In the genomic region with DNA sequence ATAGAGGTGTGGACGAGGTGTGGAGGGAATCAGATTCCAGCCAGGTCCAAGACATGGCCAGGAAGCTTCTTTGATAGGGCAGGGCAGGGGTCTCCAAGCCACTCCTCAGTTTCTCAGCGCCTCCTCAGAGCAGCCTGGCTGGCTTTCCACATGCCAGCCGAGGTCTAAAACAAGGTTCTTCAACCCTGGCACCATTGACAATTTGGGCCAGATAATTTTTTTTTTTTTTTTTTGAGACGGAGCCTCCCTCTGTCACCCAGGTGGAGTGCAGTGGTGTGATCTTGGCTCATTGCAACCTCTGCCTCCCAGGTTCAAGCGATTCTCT, we compare ENCODE assay signal across 15 cellular contexts. TPM values are rescaled to one million over a fixed set of nuclear protein-coding genes. Genes with fewer than 3 reads are reported as not detected.
DNase-seq lines count a peak whose midpoint lies in the region; ATAC-seq, FAIRE-seq and TF ChIP-seq lines count a peak whose summit lies in the region.
"Had no signal": no experiment of that assay in that cellular context is flagged by ENCODE, and none has a peak within 500 bp of the region (broad histone marks: within the 10 kb centered on the region; RNA-seq: fewer than 3 reads in every experiment).

No MANE protein-coding gene starts in this region.

- no peak overlapping the region for H3K4me3 ChIP-seq in KMS-11 (IDR thresholded peaks at IDR 0.05; ENCODE audit: insufficient read depth, low read depth, low read length)
- no peak overlapping the region for H3K4me3 ChIP-seq in mesodermal cell (ENCODE audit: extremely low read depth, insufficient read depth, low read length, poor library complexity, severe bottlenecking)
- H3K4me3 ChIP-seq in smooth muscle cell = no peak overlapping the region

- TF ChIP-seq POLR2A in H54 (IDR thresholded peaks at IDR 0.05; ENCODE audit: low read depth, low read length) = no peak

- no peak overlapping the region; the same call in 1 of the 2 replicates for H3K27ac ChIP-seq in KMS-11
- peak overlapping the region; percentile 96 for H3K27ac ChIP-seq in mesodermal cell (ENCODE audit: low read depth, low read length, severe bottlenecking)
- peak overlapping the region; percentile 21 for H3K27ac ChIP-seq in smooth muscle cell (ENCODE audit: low read depth)

- H3K36me3 ChIP-seq in KMS-11 (ENCODE audit: insufficient read depth) (no peaks in the 10 kb centered on the region), mesodermal cell (ENCODE audit: control insufficient read depth, insufficient read depth, low read length) (peaks cover 3% of the 10 kb centered on the region), smooth muscle cell (ENCODE audit: low read depth) (no peaks in the 10 kb centered on the region)

- no peaks in the 10 kb centered on the region for H4K20me1 ChIP-seq in KMS-11 (ENCODE audit: insufficient read depth)
- H4K20me1 ChIP-seq in smooth muscle cell (ENCODE audit: low read depth) = peaks cover 3% of the 10 kb centered on the region

- H3K9me3 ChIP-seq in mesodermal cell (ENCODE audit: control insufficient read depth, low read length) (no peaks in the 10 kb centered on the region), smooth muscle cell (replicated peaks; ENCODE audit: low read depth) (no peaks in the 10 kb centered on the region)

- H3K4me1 ChIP-seq in KMS-11 (ENCODE audit: low read depth, poor library complexity, severe bottlenecking) (peaks cover 71% of the 10 kb centered on the region), mesodermal cell (ENCODE audit: control insufficient read depth, insufficient read depth, low read length, poor library complexity, severe bottlenecking) (peaks cover 32% of the 10 kb centered on the region), smooth muscle cell (ENCODE audit: low read depth) (no peaks in the 10 kb centered on the region)

- no peak overlapping the region for H3K4me3 Mint-ChIP-seq in brain
- no peak overlapping the region for H3K4me3 Mint-ChIP-seq in activated CD8-positive, alpha-beta memory T cell treated with anti-CD3 and anti-CD28 coated beads, Interleukin-2, amount 10 ng/mL, durations not matched to agents 7 days and 5 days
- H3K4me3 Mint-ChIP-seq: activated CD4-positive, alpha-beta T cell treated with anti-CD3 and anti-CD28 coated beads, Interleukin-2, amount 10 ng/mL, durations not matched to agents 24 days and 14 days; activated naive CD8-positive, alpha-beta T cell treated with anti-CD3 and anti-CD28 coated beads, Interleukin-2, amount 50 U/mL, for 24 hours; naive thymus-derived CD4-positive, alpha-beta T cell had no signal

- H3K4me2 ChIP-seq in KMS-11 (peak overlapping the region; percentile 3; the same call in 1 of the 2 replicates), smooth muscle cell (peak overlapping the region; percentile 1)

- peak overlapping the region in 4 of 5 experiments; percentile 43 to 96 (median 62) for H3K27ac Mint-ChIP-seq in brain
- no peak overlapping the region for H3K27ac Mint-ChIP-seq in activated CD8-positive, alpha-beta memory T cell treated with anti-CD3 and anti-CD28 coated beads, Interleukin-2, amount 10 ng/mL, durations not matched to agents 7 days and 5 days
- H3K27ac Mint-ChIP-seq: activated CD4-positive, alpha-beta T cell treated with anti-CD3 and anti-CD28 coated beads, Interleukin-2, amount 10 ng/mL, durations not matched to agents 24 days and 14 days; activated naive CD8-positive, alpha-beta T cell treated with anti-CD3 and anti-CD28 coated beads, Interleukin-2, amount 50 U/mL, for 24 hours had no signal

- H3K27me3 Mint-ChIP-seq in brain = peaks cover 2% of the 10 kb centered on the region
- no peaks in the 10 kb centered on the region for H3K27me3 Mint-ChIP-seq in activated CD8-positive, alpha-beta memory T cell treated with anti-CD3 and anti-CD28 coated beads, Interleukin-2, amount 10 ng/mL, durations not matched to agents 7 days and 5 days
- H3K27me3 Mint-ChIP-seq: activated CD4-positive, alpha-beta T cell treated with anti-CD3 and anti-CD28 coated beads, Interleukin-2, amount 10 ng/mL, durations not matched to agents 24 days and 14 days; activated naive CD8-positive, alpha-beta T cell treated with anti-CD3 and anti-CD28 coated beads, Interleukin-2, amount 50 U/mL, for 24 hours; naive thymus-derived CD4-positive, alpha-beta T cell had no signal

- H3F3A ChIP-seq in smooth muscle cell (ENCODE audit: low read depth) = peaks cover 24% of the 10 kb centered on the region

- no peak overlapping the region for H3K9ac ChIP-seq in KMS-11
- H3K9ac ChIP-seq in smooth muscle cell (ENCODE audit: low read depth) = no peak overlapping the region

- DNase-seq in smooth muscle cell (lab: John Stamatoyannopoulos, UW; ENCODE audit: unreplicated experiment) (no peak), H54 (ENCODE audit: insufficient read length, low spot score) (no peak)
- DNase-seq in activated CD8-positive, alpha-beta memory T cell treated with anti-CD3 and anti-CD28 coated beads, Interleukin-2, amount 10 ng/mL, durations not matched to agents 7 days and 5 days = no peak
- DNase-seq: activated CD4-positive, alpha-beta T cell treated with anti-CD3 and anti-CD28 coated beads, Interleukin-2, amount 10 ng/mL, durations not matched to agents 24 days and 14 days; activated naive CD8-positive, alpha-beta T cell treated with anti-CD3 and anti-CD28 coated beads, Interleukin-2, amount 50 U/mL, for 24 hours; activated T-cell treated with anti-CD3 and anti-CD28 coated beads, Interleukin-2, amount 50 U/mL, for 48 hours; cerebellar nuclear complex; head of caudate nucleus; naive thymus-derived CD4-positive, alpha-beta T cell; SHP77 treated with DMSO at 0.1 percent for 48 hours; stimulated activated CD4-positive, alpha-beta T cell treated with anti-CD3 and anti-CD28 coated beads, Interleukin-4, amount 100 ng/mL, for 24 hours had no signal

- H3K36me3 Mint-ChIP-seq in brain = peaks cover 5% of the 10 kb centered on the region
- peaks cover 1% of the 10 kb centered on the region for H3K36me3 Mint-ChIP-seq in activated CD8-positive, alpha-beta memory T cell treated with anti-CD3 and anti-CD28 coated beads, Interleukin-2, amount 10 ng/mL, durations not matched to agents 7 days and 5 days

- H3K9me3 Mint-ChIP-seq in brain = no peaks in the 10 kb centered on the region
- no peaks in the 10 kb centered on the region for H3K9me3 Mint-ChIP-seq in activated CD8-positive, alpha-beta memory T cell treated with anti-CD3 and anti-CD28 coated beads, Interleukin-2, amount 10 ng/mL, durations not matched to agents 7 days and 5 days (ENCODE audit: low read depth)
- H3K9me3 Mint-ChIP-seq: activated CD4-positive, alpha-beta T cell treated with anti-CD3 and anti-CD28 coated beads, Interleukin-2, amount 10 ng/mL, durations not matched to agents 24 days and 14 days; activated naive CD8-positive, alpha-beta T cell treated with anti-CD3 and anti-CD28 coated beads, Interleukin-2, amount 50 U/mL, for 24 hours had no signal

- H2AFZ ChIP-seq in KMS-11 (ENCODE audit: low read depth) (no peak overlapping the region), smooth muscle cell (ENCODE audit: low read depth) (no peak overlapping the region)

- WGBS in mesodermal cell (ENCODE audit: insufficient coverage in 2 of 2), 2 experiments = 94 to 96% methylated on average over 2 of the region's 5 CpGs
- 72% methylated on average over 5 of the region's 5 CpGs for WGBS in smooth muscle cell (ENCODE audit: low lambda C conversion rate)

- no peaks in the 10 kb centered on the region for H3K4me1 Mint-ChIP-seq in brain
- peaks cover 42% of the 10 kb centered on the region for H3K4me1 Mint-ChIP-seq in activated CD8-positive, alpha-beta memory T cell treated with anti-CD3 and anti-CD28 coated beads, Interleukin-2, amount 10 ng/mL, durations not matched to agents 7 days and 5 days

- TF ChIP-seq CTCF in KMS-11 (conservative IDR thresholded peaks at IDR 0.05; ENCODE audit: low read depth, low read length) (no peak), brain (conservative IDR thresholded peaks at IDR 0.05) (no peak), smooth muscle cell (IDR thresholded peaks at IDR 0.05; ENCODE audit: borderline replicate concordance, insufficient read depth, poor library complexity, severe bottlenecking) (no peak)

- H3K79me2 ChIP-seq in KMS-11 (ENCODE audit: insufficient read depth, low read depth) = no peaks in the 10 kb centered on the region
- no peaks in the 10 kb centered on the region for H3K79me2 ChIP-seq in smooth muscle cell (ENCODE audit: low read depth)

- CTCF ChIA-PET in activated CD8-positive, alpha-beta memory T cell treated with anti-CD3 and anti-CD28 coated beads, Interleukin-2, amount 10 ng/mL, durations not matched to agents 7 days and 5 days (lab: Charles Lee) = interaction anchor here (0.5 to 1.0 kb wide), 2 partner anchors 71 to 143 kb away, joined by 3 to 4 read pairs; no protein-coding TSS in a partner anchor

- no peak for FAIRE-seq in H54 (lab: Jason Lieb, UNC)

- ATAC-seq in HG02798 (IDR thresholded peaks at IDR 0.05; ENCODE audit: poor library complexity, unreplicated experiment) = no peak
- ATAC-seq in activated CD8-positive, alpha-beta memory T cell treated with anti-CD3 and anti-CD28 coated beads, Interleukin-2, amount 10 ng/mL, durations not matched to agents 7 days and 5 days = no peak
- ATAC-seq: activated naive CD8-positive, alpha-beta T cell treated with anti-CD3 and anti-CD28 coated beads, Interleukin-2, amount 50 U/mL, for 24 hours had no signal

- no peaks in the 10 kb centered on the region for H3K27me3 ChIP-seq in KMS-11 (ENCODE audit: insufficient read depth, low read depth)
- H3K27me3 ChIP-seq in smooth muscle cell (ENCODE audit: low read depth) = no peaks in the 10 kb centered on the region

RNA-seq across cellular contexts. Expression of gene CHMP4B, which starts 21.3 kb away (rescaled TPM):
- 198 TPM for polyA plus RNA-seq in brain (ENCODE audit: insufficient read depth, low read depth, low replicate concordance)
- 107 TPM for polyA plus RNA-seq in mesodermal cell (2013, experiment 1 of 2)
- 102 TPM for polyA plus RNA-seq in mesodermal cell (2013, experiment 2 of 2)
- total RNA-seq in smooth muscle cell = 49.4 and 52.7 TPM in 2 replicates
- polyA plus RNA-seq in smooth muscle cell = 6.2 and 7.1 TPM in 2 replicates
- total RNA-seq in activated CD8-positive, alpha-beta memory T cell treated with anti-CD3 and anti-CD28 coated beads, Interleukin-2, amount 10 ng/mL, durations not matched to agents 7 days and 5 days = 10 to 100 TPM; 79.4 to 81.9 TPM

RNA-seq across cellular contexts. Expression of gene ZNF341, which starts 58.0 kb away (rescaled TPM):
- polyA plus RNA-seq in brain (ENCODE audit: insufficient read depth, low read depth, low replicate concordance) (6.0 TPM), smooth muscle cell (2.0 and 3.2 TPM in 2 replicates)
- polyA plus RNA-seq in mesodermal cell (2013, experiment 1 of 2) = 4.3 TPM
- polyA plus RNA-seq in mesodermal cell (2013, experiment 2 of 2) = 3.3 TPM
- total RNA-seq in smooth muscle cell = 1.2 and 1.4 TPM in 2 replicates
- 1 to 10 TPM; 6.5 to 7.4 TPM for total RNA-seq in activated CD8-positive, alpha-beta memory T cell treated with anti-CD3 and anti-CD28 coated beads, Interleukin-2, amount 10 ng/mL, durations not matched to agents 7 days and 5 days
